24 cellular contexts compared by ENCODE assay signal in genomic region chr14:35114036-35114435, GRCh38. TPM values are rescaled to one million over a fixed set of nuclear protein-coding genes. Genes with fewer than 3 reads are reported as not detected.
DNase-seq lines count a peak whose midpoint lies in the region; ATAC-seq and TF ChIP-seq lines count a peak whose summit lies in the region.
"Had no signal": no experiment of that assay in that cellular context is flagged by ENCODE, and none has a peak within 500 bp of the region (broad histone marks: within the 10 kb centered on the region; RNA-seq: fewer than 3 reads in every experiment).

No MANE protein-coding gene starts in this region.

- WGBS in smooth muscle cell (ENCODE audit: low lambda C conversion rate), result 86% methylated on average over 2 of the region's 2 CpGs

- H3K4me3 ChIP-seq in smooth muscle cell, result no peak overlapping the region
- H3K4me3 ChIP-seq: lower lobe of right lung, thyroid gland had no signal

- peaks cover 69% of the 10 kb centered on the region for H3K36me3 Mint-ChIP-seq in activated CD4-positive, alpha-beta T cell treated with anti-CD3 and anti-CD28 coated beads, Interleukin-2, amount 10 ng/mL, durations not matched to agents 7 days and 5 days (ENCODE audit: low read depth)
- peaks cover 4% of the 10 kb centered on the region for H3K36me3 Mint-ChIP-seq in T-helper 17 cell (ENCODE audit: low read depth)
- peaks cover 42 to 53% of the 10 kb centered on the region in 2 donors for H3K36me3 Mint-ChIP-seq in stimulated activated naive B cell treated with anti-CD40 and anti-IgM and Interleukin-4, amounts not matched to agents 10 μg/mL and 1 μg/mL and 100 μg/mL, for 72 hours
- peaks cover 90% of the 10 kb centered on the region for H3K36me3 Mint-ChIP-seq in activated T-cell treated with anti-CD3 and anti-CD28 coated beads, Interleukin-2, amount 50 U/mL, for 24 hours (ENCODE audit: low read depth)

- peaks cover 21% of the 10 kb centered on the region for H3K36me3 ChIP-seq in smooth muscle cell (ENCODE audit: low read depth)

- no peak overlapping the region for H3K4me3 Mint-ChIP-seq in activated CD4-positive, alpha-beta T cell treated with anti-CD3 and anti-CD28 coated beads, Interleukin-2, amount 10 ng/mL, durations not matched to agents 7 days and 5 days
- no peak overlapping the region for H3K4me3 Mint-ChIP-seq in T-helper 17 cell
- no peak overlapping the region for H3K4me3 Mint-ChIP-seq in stimulated activated naive B cell treated with anti-CD40 and anti-IgM and Interleukin-4, amounts not matched to agents 10 μg/mL and 1 μg/mL and 100 μg/mL, for 72 hours
- H3K4me3 Mint-ChIP-seq in activated T-cell treated with anti-CD3 and anti-CD28 coated beads, Interleukin-2, amount 50 U/mL, for 24 hours, result no peak overlapping the region
- H3K4me3 Mint-ChIP-seq: activated CD4-positive, alpha-beta memory T cell treated with anti-CD3 and anti-CD28 coated beads, Interleukin-2, amount 10 ng/mL, durations not matched to agents 7 days and 5 days; B cell; WTC11 had no signal

- CTCF ChIA-PET in activated CD4-positive, alpha-beta T cell treated with anti-CD3 and anti-CD28 coated beads, Interleukin-2, amount 10 ng/mL, durations not matched to agents 7 days and 5 days (lab: Charles Lee), result interaction anchor here (1.0 kb wide), 1 partner anchor 116 kb away, joined by 3 read pairs; no protein-coding TSS in a partner anchor

- no peaks in the 10 kb centered on the region for H3K9me3 ChIP-seq in T-helper 17 cell (ENCODE audit: control insufficient read depth, low read length, poor library complexity, severe bottlenecking)
- H3K9me3 ChIP-seq in smooth muscle cell (replicated peaks; ENCODE audit: low read depth), result no peaks in the 10 kb centered on the region
- H3K9me3 ChIP-seq: lower lobe of right lung, thyroid gland had no signal

- H3K4me1 ChIP-seq in smooth muscle cell (ENCODE audit: low read depth), result no peaks in the 10 kb centered on the region
- H3K4me1 ChIP-seq: lower lobe of right lung, thyroid gland had no signal

- TF ChIP-seq CTCF in smooth muscle cell (IDR thresholded peaks at IDR 0.05; ENCODE audit: borderline replicate concordance, insufficient read depth, poor library complexity, severe bottlenecking), result no peak

- no peak for DNase-seq in activated CD4-positive, alpha-beta T cell treated with anti-CD3 and anti-CD28 coated beads, Interleukin-2, amount 10 ng/mL, durations not matched to agents 7 days and 5 days
- no peak for DNase-seq in activated CD4-positive, alpha-beta T cell treated with anti-CD3 and anti-CD28 coated beads for 4 hours
- DNase-seq in T-helper 17 cell, result no peak
- DNase-seq in fibroblast of gingiva (ENCODE audit: low read depth), result peak; percentile 33
- DNase-seq in smooth muscle cell (lab: John Stamatoyannopoulos, UW; ENCODE audit: unreplicated experiment), result no peak
- DNase-seq in stimulated activated naive B cell treated with anti-CD40 and anti-IgM and Interleukin-4, amounts not matched to agents 10 μg/mL and 1 μg/mL and 100 μg/mL, for 72 hours, result no peak
- no peak for DNase-seq in activated T-cell treated with anti-CD3 and anti-CD28 coated beads, Interleukin-2, amount 50 U/mL, for 24 hours
- DNase-seq: activated CD4-positive, alpha-beta memory T cell treated with anti-CD3 and anti-CD28 coated beads, Interleukin-2, amount 10 ng/mL, durations not matched to agents 7 days and 5 days; aorta; cerebellar nuclear complex; COR-L47; effector CD4-positive, alpha-beta T cell; kidney; lower lobe of right lung; NCI-H187; NCI-H69; stimulated activated CD4-positive, alpha-beta T cell treated with anti-CD3 and anti-CD28 coated beads, Interleukin-2, amount 100 ng/mL, for 48 hours; stimulated activated naive CD8-positive, alpha-beta T cell treated with anti-CD3 and anti-CD28 coated beads, Interleukin-15, Interleukin-2, amounts not matched to agents 100 U/mL and 50 U/mL, for 24 hours; thyroid gland had no signal

- H2AFZ ChIP-seq in smooth muscle cell (ENCODE audit: low read depth), result no peak overlapping the region

- no peaks in the 10 kb centered on the region for H3K9me3 Mint-ChIP-seq in activated CD4-positive, alpha-beta T cell treated with anti-CD3 and anti-CD28 coated beads, Interleukin-2, amount 10 ng/mL, durations not matched to agents 7 days and 5 days
- peaks cover 0 to 4% of the 10 kb centered on the region in 2 donors for H3K9me3 Mint-ChIP-seq in stimulated activated naive B cell treated with anti-CD40 and anti-IgM and Interleukin-4, amounts not matched to agents 10 μg/mL and 1 μg/mL and 100 μg/mL, for 72 hours
- no peaks in the 10 kb centered on the region for H3K9me3 Mint-ChIP-seq in activated T-cell treated with anti-CD3 and anti-CD28 coated beads, Interleukin-2, amount 50 U/mL, for 24 hours

- POLR2A ChIA-PET in activated CD4-positive, alpha-beta T cell treated with anti-CD3 and anti-CD28 coated beads, Interleukin-2, amount 10 ng/mL, durations not matched to agents 7 days and 5 days (lab: Charles Lee), result interaction anchor here (1.0 kb wide), 1 partner anchor 9 kb away, joined by 3 read pairs; no protein-coding TSS in a partner anchor

- no peaks in the 10 kb centered on the region for H3K27me3 ChIP-seq in smooth muscle cell (ENCODE audit: low read depth)
- H3K27me3 ChIP-seq: thyroid gland had no signal

- ATAC-seq in T-helper 17 cell (no peak), HG03108 (IDR thresholded peaks at IDR 0.05; ENCODE audit: unreplicated experiment) (no peak)
- ATAC-seq in stimulated activated naive B cell treated with anti-CD40 and anti-IgM and Interleukin-4, amounts not matched to agents 10 μg/mL and 1 μg/mL and 100 μg/mL, for 72 hours (replicated peaks), result no peak
- ATAC-seq: lower lobe of right lung; stimulated activated naive CD8-positive, alpha-beta T cell treated with anti-CD3 and anti-CD28 coated beads, Interleukin-15, Interleukin-2, amounts not matched to agents 100 U/mL and 50 U/mL, for 24 hours had no signal

- H3F3A ChIP-seq in smooth muscle cell (ENCODE audit: low read depth), result no peaks in the 10 kb centered on the region

- H4K20me1 ChIP-seq in smooth muscle cell (ENCODE audit: low read depth), result no peaks in the 10 kb centered on the region

- H3K27ac Mint-ChIP-seq in activated CD4-positive, alpha-beta T cell treated with anti-CD3 and anti-CD28 coated beads, Interleukin-2, amount 10 ng/mL, durations not matched to agents 7 days and 5 days, result peak overlapping the region; percentile 25
- H3K27ac Mint-ChIP-seq in T-helper 17 cell, result peak overlapping the region; percentile 24
- no peak overlapping the region for H3K27ac Mint-ChIP-seq in stimulated activated naive B cell treated with anti-CD40 and anti-IgM and Interleukin-4, amounts not matched to agents 10 μg/mL and 1 μg/mL and 100 μg/mL, for 72 hours
- no peak overlapping the region for H3K27ac Mint-ChIP-seq in activated T-cell treated with anti-CD3 and anti-CD28 coated beads, Interleukin-2, amount 50 U/mL, for 24 hours
- H3K27ac Mint-ChIP-seq: activated CD4-positive, alpha-beta memory T cell treated with anti-CD3 and anti-CD28 coated beads, Interleukin-2, amount 10 ng/mL, durations not matched to agents 7 days and 5 days; B cell; WTC11 had no signal

- H3K9ac ChIP-seq in smooth muscle cell (ENCODE audit: low read depth), result no peak overlapping the region
- H3K9ac ChIP-seq: KMS-11 had no signal

- H3K27me3 Mint-ChIP-seq in activated CD4-positive, alpha-beta T cell treated with anti-CD3 and anti-CD28 coated beads, Interleukin-2, amount 10 ng/mL, durations not matched to agents 7 days and 5 days, result no peaks in the 10 kb centered on the region
- no peaks in the 10 kb centered on the region for H3K27me3 Mint-ChIP-seq in T-helper 17 cell
- no peaks in the 10 kb centered on the region for H3K27me3 Mint-ChIP-seq in stimulated activated naive B cell treated with anti-CD40 and anti-IgM and Interleukin-4, amounts not matched to agents 10 μg/mL and 1 μg/mL and 100 μg/mL, for 72 hours
- no peaks in the 10 kb centered on the region for H3K27me3 Mint-ChIP-seq in activated T-cell treated with anti-CD3 and anti-CD28 coated beads, Interleukin-2, amount 50 U/mL, for 24 hours
- H3K27me3 Mint-ChIP-seq: activated CD4-positive, alpha-beta memory T cell treated with anti-CD3 and anti-CD28 coated beads, Interleukin-2, amount 10 ng/mL, durations not matched to agents 7 days and 5 days; B cell had no signal

- H3K27ac ChIP-seq in smooth muscle cell (ENCODE audit: low read depth), result peak overlapping the region; percentile 3
- H3K27ac ChIP-seq: 22Rv1, KMS-11, lower lobe of right lung, thyroid gland had no signal

- peak overlapping the region; percentile 33 for H3K4me2 ChIP-seq in smooth muscle cell
- H3K4me2 ChIP-seq: KMS-11 had no signal

- H3K4me1 Mint-ChIP-seq in activated CD4-positive, alpha-beta T cell treated with anti-CD3 and anti-CD28 coated beads, Interleukin-2, amount 10 ng/mL, durations not matched to agents 7 days and 5 days, result peaks cover 21% of the 10 kb centered on the region
- H3K4me1 Mint-ChIP-seq in T-helper 17 cell, result peaks cover 18% of the 10 kb centered on the region
- H3K4me1 Mint-ChIP-seq in stimulated activated naive B cell treated with anti-CD40 and anti-IgM and Interleukin-4, amounts not matched to agents 10 μg/mL and 1 μg/mL and 100 μg/mL, for 72 hours, result peaks cover 16 to 22% of the 10 kb centered on the region in 2 donors
- H3K4me1 Mint-ChIP-seq in activated T-cell treated with anti-CD3 and anti-CD28 coated beads, Interleukin-2, amount 50 U/mL, for 24 hours (ENCODE audit: low read depth), result peaks cover 25% of the 10 kb centered on the region

- H3K79me2 ChIP-seq in smooth muscle cell (ENCODE audit: low read depth), result no peaks in the 10 kb centered on the region

RNA-seq across cellular contexts. Expression of gene PPP2R3C, which starts 7.8 kb away (rescaled TPM):
- 10 to 100 TPM; 37.4 to 41.3 TPM for total RNA-seq in activated CD4-positive, alpha-beta T cell treated with anti-CD3 and anti-CD28 coated beads, Interleukin-2, amount 10 ng/mL, durations not matched to agents 7 days and 5 days
- 10 to 100 TPM; 37.7 to 41.7 TPM for total RNA-seq in T-helper 17 cell
- 35.6 and 36.3 TPM in 2 replicates for total RNA-seq in smooth muscle cell
- 32.3 and 38.4 TPM in 2 replicates for polyA plus RNA-seq in smooth muscle cell

RNA-seq across cellular contexts. Expression of gene PRORP, which starts 8.3 kb away (rescaled TPM):
- total RNA-seq in activated CD4-positive, alpha-beta T cell treated with anti-CD3 and anti-CD28 coated beads, Interleukin-2, amount 10 ng/mL, durations not matched to agents 7 days and 5 days, result 10 to 100 TPM; 40.2 to 46.0 TPM
- total RNA-seq in T-helper 17 cell (10 to 100 TPM; 42.5 to 43.6 TPM), smooth muscle cell (29.1 and 31.3 TPM in 2 replicates)
- polyA plus RNA-seq in smooth muscle cell, result 17.6 and 21.1 TPM in 2 replicates

Comparison
In these comparisons a context has a peak if more than half of its experiments do, and no peak if none do; other contexts are left out.
1. H3K27ac Mint-ChIP-seq: peak in activated CD4-positive, alpha-beta T cell treated with anti-CD3 and anti-CD28 coated beads, Interleukin-2, amount 10 ng/mL, durations not matched to agents 7 days and 5 days (single experiment) and T-helper 17 cell (single experiment); none in stimulated activated naive B cell treated with anti-CD40 and anti-IgM and Interleukin-4, amounts not matched to agents 10 μg/mL and 1 μg/mL and 100 μg/mL, for 72 hours (single experiment) and activated T-cell treated with anti-CD3 and anti-CD28 coated beads, Interleukin-2, amount 50 U/mL, for 24 hours (single experiment).